ENCODE assay signal across 1 cellular context in genomic region chr5:14730881-14731280, GRCh38.
TF ChIP-seq lines count a peak whose summit lies in the region.

No MANE protein-coding gene starts in this region.

TF ChIP-seq in H1, 55 proteins besides CTCF, POLR2A, EP300 and RAD21:
- TF ChIP-seq CHD1 (IDR thresholded peaks at IDR 0.05; ENCODE audit: low read depth, low read length) (no peak), JUND (IDR thresholded peaks at IDR 0.05; ENCODE audit: low read length) (no peak), TAF1 (IDR thresholded peaks at IDR 0.05; ENCODE audit: low read depth, low read length) (no peak), EGR1 (IDR thresholded peaks at IDR 0.05; ENCODE audit: borderline replicate concordance, low read depth, low read length) (no peak), HDAC6 (IDR thresholded peaks at IDR 0.05; ENCODE audit: low read depth, low read length) (no peak), MAX (IDR thresholded peaks at IDR 0.05) (no peak), BRCA1 (IDR thresholded peaks at IDR 0.05; ENCODE audit: low read depth, low read length) (no peak), JUN (IDR thresholded peaks at IDR 0.05; ENCODE audit: low read depth, low read length) (no peak), CTBP2 (IDR thresholded peaks at IDR 0.05; ENCODE audit: borderline replicate concordance, insufficient read depth, insufficient read length, low read length) (no peak), GABPA (IDR thresholded peaks at IDR 0.05; ENCODE audit: borderline replicate concordance, insufficient read depth, low read length) (no peak), TEAD4 (IDR thresholded peaks at IDR 0.05; ENCODE audit: low read depth, low read length) (no peak)
- TF ChIP-seq, protein P1, sequence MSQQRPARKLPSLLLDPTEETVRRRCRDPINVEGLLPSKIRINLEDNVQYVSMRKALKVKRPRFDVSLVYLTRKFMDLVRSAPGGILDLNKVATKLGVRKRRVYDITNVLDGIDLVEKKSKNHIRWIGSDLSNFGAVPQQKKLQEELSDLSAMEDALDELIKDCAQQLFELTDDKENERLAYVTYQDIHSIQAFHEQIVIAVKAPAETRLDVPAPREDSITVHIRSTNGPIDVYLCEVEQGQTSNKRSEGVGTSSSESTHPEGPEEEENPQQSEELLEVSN (IDR thresholded peaks at IDR 0.05), result no peak
TF ChIP-seq in H1: peak in this region for 0.
